Comparison of ENCODE assay signal across 29 cellular contexts in genomic region chr20:46630336-46630735, GRCh38. TPM values are rescaled to one million over a fixed set of nuclear protein-coding genes. Genes with fewer than 3 reads are reported as not detected.
"Had no signal": no experiment of that assay in that cellular context is flagged by ENCODE, and none has a peak within 500 bp of the region (broad histone marks: within the 10 kb centered on the region; RNA-seq: fewer than 3 reads in every experiment).

No MANE protein-coding gene starts in this region.

- H3K36me3 ChIP-seq: adrenal gland, breast epithelium, MG63, SJCRH30 had no signal

- H3K4me1 ChIP-seq: body of pancreas, breast epithelium, SJCRH30 had no signal

- FAIRE-seq: astrocyte, TTC549 had no signal

- DNase-seq: activated CD4-positive, alpha-beta memory T cell treated with anti-CD3 and anti-CD28 coated beads for 36 hours; activated CD4-positive, alpha-beta T cell treated with anti-CD3 and anti-CD28 coated beads for 36 hours; activated CD4-positive, alpha-beta T cell treated with anti-CD3 and anti-CD28 coated beads, Interleukin-2, amount 10 ng/mL, durations not matched to agents 7 days and 5 days; activated CD8-positive, alpha-beta memory T cell treated with anti-CD3 and anti-CD28 coated beads, Interleukin-2, amount 50 U/mL, for 4 hours; activated gamma-delta T cell treated with Interleukin-2 at 50 U/mL for 16 hours; activated naive CD4-positive, alpha-beta T cell treated with anti-CD3 and anti-CD28 coated beads for 36 hours; activated T-cell treated with anti-CD3 and anti-CD28 coated beads for 4 hours; activated T-cell treated with anti-CD3 and anti-CD28 coated beads, Interleukin-2, amount 50 U/mL, for 4 hours; body of pancreas; caudate nucleus; cerebellar nuclear complex; MG63; NCI-H1048; NCI-H1105 treated with DMSO at 0.1 percent for 48 hours; NCI-H1436; NCI-H1694; NCI-H2029; NCI-H345; NCI-H524 treated with DMSO at 0.1 percent for 48 hours; SHP77; SJCRH30 had no signal

- H3K27me3 ChIP-seq: adrenal gland, body of pancreas, breast epithelium, SJCRH30 had no signal

- H3K4me3 ChIP-seq: adrenal gland, body of pancreas, breast epithelium, MG63, SJCRH30, SK-N-MC had no signal

- H3K9me3 ChIP-seq: adrenal gland, body of pancreas, SJCRH30 had no signal

- H3K27ac ChIP-seq: adrenal gland, breast epithelium, SJCRH30, SK-N-MC had no signal

RNA-seq across cellular contexts. Expression of gene SLC13A3, which starts 20.9 kb away (rescaled TPM):
- total RNA-seq: activated naive CD4-positive, alpha-beta T cell treated with anti-CD3 and anti-CD28 coated beads for 36 hours; activated naive CD4-positive, alpha-beta T cell treated with anti-CD3 and anti-CD28 coated beads, Interleukin-2, amount 50 U/mL, for 72 hours; activated T-helper 1 cell treated with anti-CD3 and anti-CD28 coated beads, Interleukin-12 subunit alpha, Interleukin-12 subunit beta, Interleukin-2, Interleukin-4 antibody, amounts not matched to agents 30 ng/mL and 10 ng/mL and 1 ng/mL, durations not matched to agents 14 hours and 24 hours and 36 hours; NCI-H460; SJCRH30 had no signal
